Comparison of ENCODE assay signal across 1 cellular context in genomic region chr16:54912720-54913119, GRCh38.
TF ChIP-seq lines count a peak whose summit lies in the region.

No MANE protein-coding gene starts in this region.

TF ChIP-seq in HEK293, 187 proteins besides CTCF, POLR2A, EP300 and RAD21 (continued from another document):
- TF ChIP-seq TSHZ1 (tag by site-specific recombination; IDR thresholded peaks at IDR 0.05; ENCODE audit: borderline replicate concordance): no peak
- no peak for TF ChIP-seq ZNF629 (tag by site-specific recombination; IDR thresholded peaks at IDR 0.05)
- no peak for TF ChIP-seq ZNF146 (tag by site-specific recombination; IDR thresholded peaks at IDR 0.05)
- 0 out of 2 replicates have a peak, but pooled peaks have one; percentile 40 for TF ChIP-seq ZBTB48 (tag by site-specific recombination; IDR thresholded peaks at IDR 0.05)
- TF ChIP-seq ZNF585B (tag by site-specific recombination; IDR thresholded peaks at IDR 0.05): peak; percentile 47
- no peak for TF ChIP-seq ZNF335 (tag by site-specific recombination; conservative IDR thresholded peaks at IDR 0.05)
- no peak for TF ChIP-seq HOXD13 (CRISPR knock-in tag; IDR thresholded peaks at IDR 0.05; ENCODE audit: borderline replicate concordance)
- TF ChIP-seq ZNF48 (tag by site-specific recombination; IDR thresholded peaks at IDR 0.05): no peak
